In the genomic region with DNA sequence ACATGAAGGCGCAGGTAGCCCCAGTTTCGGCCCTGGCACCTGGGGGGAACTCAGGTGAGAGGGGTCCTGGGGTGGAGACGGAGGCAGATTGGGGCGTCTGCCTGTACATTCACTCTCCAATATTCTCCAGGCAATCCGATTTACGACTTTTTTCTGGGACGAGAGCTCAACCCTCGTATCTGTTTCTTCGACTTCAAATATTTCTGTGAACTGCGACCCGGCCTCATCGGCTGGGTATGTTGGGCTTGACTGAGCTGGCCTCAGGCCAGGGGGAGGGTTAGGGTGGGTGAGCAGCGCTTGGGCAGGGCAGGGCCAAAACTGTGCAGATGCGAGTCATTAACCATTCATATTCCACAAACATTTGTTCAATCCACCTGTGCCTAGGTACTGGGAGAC, we compare ENCODE assay signal across 9 cellular contexts. TPM values are rescaled to one million over a fixed set of nuclear protein-coding genes. Genes with fewer than 3 reads are reported as not detected.
DNase-seq lines count a peak whose midpoint lies in the region; ATAC-seq, FAIRE-seq and TF ChIP-seq lines count a peak whose summit lies in the region.
"Had no signal": no experiment of that assay in that cellular context is flagged by ENCODE, and none has a peak within 500 bp of the region (broad histone marks: within the 10 kb centered on the region; RNA-seq: fewer than 3 reads in every experiment).

No MANE protein-coding gene starts in this region.

- H3K9me3 Mint-ChIP-seq in activated naive CD8-positive, alpha-beta T cell (ENCODE audit: low read depth) = no peaks in the 10 kb centered on the region

- no peak for TF ChIP-seq EP300 in HepG2 (IDR thresholded peaks at IDR 0.05; ENCODE audit: low read depth in 2 of 2, low read length in 2 of 2)
- no peak for TF ChIP-seq EP300 in HepG2 (CRISPR knock-in tag; IDR thresholded peaks at IDR 0.05; ENCODE audit: borderline replicate concordance)

- POLR2A ChIA-PET in HepG2 (lab: Yijun Ruan, JAX) = interaction anchor here (0.7 to 5.0 kb wide), 8 partner anchors 9 to 259 kb away, joined by 3 to 86 read pairs (median 34); partner anchors contain the start of genes CAPN1, FAU, MRPL49 and SAC3D1

- intact Hi-C loops in heart right ventricle (cut with DNase I) = loop anchor here in 4 of 10 donors (5.0 to 10.0 kb wide), 4 partner anchors 69 to 339 kb away; partner anchors contain the start of genes ARL2 (in 1 of the 4), CAPN1 (in 1 of the 4) and SF1 (in 1 of the 4)
- intact Hi-C loops in left ventricle myocardium superior (cut with micrococcal nuclease) = no loop called here
- intact Hi-C loops in HepG2 (cut with micrococcal nuclease; ENCODE audit: unreplicated experiment) = loop anchor here (2.0 kb wide), 1 partner anchor 67 kb away; the partner anchor contains the start of gene CAPN1
- intact Hi-C loops in vagina (cut with DNase I) = no loop called here

- H3K27ac ChIP-seq in heart right ventricle (peak overlapping the region in 9 of 10 donors; percentile 61 to 84 (median 79)), HepG2 (ENCODE audit: extremely low read length, insufficient read depth, low read length) (peak overlapping the region; percentile 61), vagina (no peak overlapping the region)

- TF ChIP-seq CTCF in heart right ventricle (IDR thresholded peaks at IDR 0.05) = no peak
- TF ChIP-seq CTCF in HepG2 (CRISPR knock-in tag; IDR thresholded peaks at IDR 0.05) = no peak
- TF ChIP-seq CTCF in vagina (IDR thresholded peaks at IDR 0.05) = no peak

- peaks cover 2% of the 10 kb centered on the region for H3K36me3 Mint-ChIP-seq in activated naive CD8-positive, alpha-beta T cell

- ATAC-seq in heart right ventricle (no peak), left ventricle myocardium superior (no peak), HepG2 (no peak), GM19023 (IDR thresholded peaks at IDR 0.05; ENCODE audit: unreplicated experiment) (no peak), GM18873 (IDR thresholded peaks at IDR 0.05; ENCODE audit: low FRiP score, unreplicated experiment) (no peak)

- H3K4me1 Mint-ChIP-seq in activated naive CD8-positive, alpha-beta T cell (ENCODE audit: low read depth) = peaks cover 58% of the 10 kb centered on the region

- no peaks in the 10 kb centered on the region for H3K9me3 ChIP-seq in heart right ventricle
- H3K9me3 ChIP-seq in HepG2 (ENCODE audit: low read length) = no peaks in the 10 kb centered on the region
- H3K9me3 ChIP-seq in vagina = no peaks in the 10 kb centered on the region

- DNase-seq in heart right ventricle (no peak), left ventricle myocardium superior (no peak), HepG2 (ENCODE audit: low spot score) (no peak), vagina (ENCODE audit: extremely low spot score in 2 of 2) (no peak)
- no peak for DNase-seq in stimulated activated CD4-positive, alpha-beta T cell treated with anti-CD3 and anti-CD28 coated beads, Interleukin-4, amount 100 ng/mL, for 24 hours
- DNase-seq: NCI-H510A treated with DMSO at 0.1 percent for 48 hours had no signal

- no peak overlapping the region for H2AFZ ChIP-seq in HepG2 (ENCODE audit: low read length)

- H3K27me3 ChIP-seq in heart right ventricle = peaks cover 0 to 10% (median 0%) of the 10 kb centered on the region in 7 donors
- no peaks in the 10 kb centered on the region for H3K27me3 ChIP-seq in HepG2 (ENCODE audit: control insufficient read depth in 1 of 2, insufficient read depth in 2 of 2, low read length in 2 of 2)
- H3K27me3 ChIP-seq in vagina = no peaks in the 10 kb centered on the region

- H3K4me1 ChIP-seq in heart right ventricle = peaks cover 26 to 73% (median 58%) of the 10 kb centered on the region in 9 donors
- H3K4me1 ChIP-seq in HepG2 (ENCODE audit: insufficient read depth, low read length) = peaks cover 37% of the 10 kb centered on the region
- H3K4me1 ChIP-seq in vagina = peaks cover 60% of the 10 kb centered on the region

- TF ChIP-seq POLR2A in HepG2 (IDR thresholded peaks at IDR 0.05; ENCODE audit: insufficient read depth in 1 of 2, low read depth in 2 of 2, low read length in 2 of 2) = no peak; a peak in 1 of 4 replicates
- no peak for TF ChIP-seq POLR2A in vagina (IDR thresholded peaks at IDR 0.05)

- H3K27ac Mint-ChIP-seq in activated naive CD8-positive, alpha-beta T cell = peak overlapping the region; percentile 83

- no peaks in the 10 kb centered on the region for H4K20me1 ChIP-seq in HepG2 (ENCODE audit: insufficient read depth, low read length)

- TF ChIP-seq RAD21 in HepG2 (CRISPR knock-in tag; IDR thresholded peaks at IDR 0.05) = no peak

- peaks cover 10% of the 10 kb centered on the region for H3K79me2 ChIP-seq in HepG2 (ENCODE audit: insufficient read depth, low read length)

- no TSS peak for BruUV-seq in HepG2 (replicated peaks; lab: Mats Ljungman, UMichigan)

- WGBS in heart right ventricle, 2 donors = 11 to 15% methylated on average over 14 of the region's 14 CpGs
- WGBS in HepG2 (ENCODE audit: low lambda C conversion rate) = 28% methylated on average over 11 of the region's 14 CpGs

- H3K9ac ChIP-seq in HepG2 (ENCODE audit: insufficient read depth, low read depth, low read length) = peak overlapping the region; percentile 84

- H3K4me2 ChIP-seq in HepG2 (ENCODE audit: low read depth, low read length) = peak overlapping the region; percentile 96

- FAIRE-seq in HepG2 (lab: Jason Lieb, UNC) = no peak

- in situ Hi-C loops in HepG2 (cut with HindIII; ENCODE audit: extremely low pct_ligation_motif_present, low pct_unique_long_range_greater_than_20kb) = loop anchor here (5.0 kb wide), 1 partner anchor 69 kb away; the partner anchor contains the start of gene CAPN1

- H3K4me3 ChIP-seq in heart right ventricle = peak overlapping the region in 9 of 10 donors; percentile 38 to 75 (median 60)
- H3K4me3 ChIP-seq in HepG2 (replicated peaks in 1 of 3; ENCODE audit: insufficient read depth in 1 of 3, low read depth in 2 of 3, low read length in 3 of 3) = peak overlapping the region; percentile 65 to 98 (median 95)
- H3K4me3 ChIP-seq in vagina = peak overlapping the region; percentile 50 to 53

- CTCF ChIA-PET in HepG2 (lab: Yijun Ruan, JAX; ENCODE audit: low intra/inter-chr PET ratio, low total read pairs) = no interaction called here

- peak overlapping the region; percentile 83 for H3K4me3 Mint-ChIP-seq in activated naive CD8-positive, alpha-beta T cell

- H3K36me3 ChIP-seq in heart right ventricle (peaks cover 0 to 40% (median 20%) of the 10 kb centered on the region in 9 donors), HepG2 (replicated peaks in 1 of 2; ENCODE audit: control insufficient read depth in 1 of 2, insufficient read depth in 2 of 2, low read length in 2 of 2) (peaks cover 1 to 9% of the 10 kb centered on the region in 2 experiments; a peak in 4 of 5 replicates), vagina (peaks cover 0 to 11% of the 10 kb centered on the region in 2 donors)

- H3K27me3 Mint-ChIP-seq in activated naive CD8-positive, alpha-beta T cell = no peaks in the 10 kb centered on the region

RNA-seq across cellular contexts. Expression of gene TM7SF2, which starts 1.7 kb away (rescaled TPM):
- total RNA-seq in heart right ventricle (10 to 100 TPM; 38.1 to 87.8 (median 69.5) TPM), left ventricle myocardium superior (112 TPM), HepG2 (2016; rRNA removed; fragmentation: Illumina TruSeq; extraction: Trizol) (28.8 and 66.9 TPM in 2 replicates), vagina (37.6 TPM)
- polyA plus RNA-seq in heart right ventricle (10 to 100 TPM; 18.5 to 83.6 TPM), HepG2 (2011; rRNA removed) (56.0 and 75.6 TPM in 2 replicates)
- 49.5 and 66.5 TPM in 2 replicates for total RNA-seq in HepG2 (2016; cell fraction: cytosol; rRNA removed; fragmentation: Illumina TruSeq; extraction: Trizol; ENCODE audit: low read depth)
- total RNA-seq in HepG2 (2016; cell fraction: insoluble cytoplasmic fraction; rRNA removed; fragmentation: Illumina TruSeq; extraction: Trizol) = 29.7 and 70.5 TPM in 2 replicates
- 64.7 and 77.2 TPM in 2 replicates for total RNA-seq in HepG2 (2016; cell fraction: membrane; rRNA removed; fragmentation: Illumina TruSeq; extraction: Trizol)
- 57.7 and 67.5 TPM in 2 replicates for total RNA-seq in HepG2 (2016; cell fraction: nucleus; rRNA removed; fragmentation: Illumina TruSeq; extraction: Trizol)
- 60.6 and 76.1 TPM in 2 replicates for polyA plus RNA-seq in HepG2 (2011; cell fraction: cytosol; rRNA removed)
- 104 and 129 TPM in 2 replicates for polyA plus RNA-seq in HepG2 (2011; cell fraction: nucleus; rRNA removed)
- 25.8 and 43.4 TPM in 2 replicates for polyA plus RNA-seq in HepG2 (2012)
- polyA plus RNA-seq in HepG2 (2016; cell fraction: cytosol; fragmentation: Illumina TruSeq; extraction: Trizol; ENCODE audit: low read depth) = 66.7 and 89.2 TPM in 2 replicates
- 41.3 and 42.6 TPM in 2 replicates for polyA plus RNA-seq in HepG2 (2016; cell fraction: insoluble cytoplasmic fraction; fragmentation: Illumina TruSeq; extraction: Trizol; ENCODE audit: low read depth)
- polyA plus RNA-seq in HepG2 (2016; cell fraction: membrane; fragmentation: Illumina TruSeq; extraction: Trizol; ENCODE audit: low read depth) = 71.6 and 83.6 TPM in 2 replicates
- 137 and 142 TPM in 2 replicates for polyA plus RNA-seq in HepG2 (2016; cell fraction: nucleus; fragmentation: Illumina TruSeq; extraction: Trizol; ENCODE audit: insufficient read depth, low read depth)
- 18.1 and 162 TPM in 2 replicates for polyA minus RNA-seq in HepG2 (2011; rRNA and poly(A)+ RNA removed; ENCODE audit: low replicate concordance)
- polyA minus RNA-seq in HepG2 (2011; cell fraction: cytosol; rRNA and poly(A)+ RNA removed) = 25.1 and 27.4 TPM in 2 replicates
- 28.7 and 33.4 TPM in 2 replicates for polyA minus RNA-seq in HepG2 (2011; cell fraction: nucleus; rRNA and poly(A)+ RNA removed)

RNA-seq across cellular contexts. Expression of gene ZNHIT2, which starts 4.1 kb away (rescaled TPM):
- total RNA-seq in heart right ventricle = 1 to 10 TPM; 4.3 to 8.3 (median 6.5) TPM
- 10 to 100 TPM; 16.5 to 17.5 TPM for polyA plus RNA-seq in heart right ventricle
- total RNA-seq in left ventricle myocardium superior = 5.5 TPM
- total RNA-seq in HepG2 (2016; rRNA removed; fragmentation: Illumina TruSeq; extraction: Trizol) = 5.7 and 6.5 TPM in 2 replicates
- 2.9 and 4.3 TPM in 2 replicates for total RNA-seq in HepG2 (2016; cell fraction: cytosol; rRNA removed; fragmentation: Illumina TruSeq; extraction: Trizol; ENCODE audit: low read depth)
- total RNA-seq in HepG2 (2016; cell fraction: insoluble cytoplasmic fraction; rRNA removed; fragmentation: Illumina TruSeq; extraction: Trizol) = 5.4 and 6.3 TPM in 2 replicates
- total RNA-seq in HepG2 (2016; cell fraction: membrane; rRNA removed; fragmentation: Illumina TruSeq; extraction: Trizol) = 3.5 and 4.3 TPM in 2 replicates
- total RNA-seq in HepG2 (2016; cell fraction: nucleus; rRNA removed; fragmentation: Illumina TruSeq; extraction: Trizol) = 3.6 and 3.9 TPM in 2 replicates
- 1.1 TPM in 2 replicates for polyA plus RNA-seq in HepG2 (2011; rRNA removed)
- polyA plus RNA-seq in HepG2 (2011; cell fraction: cytosol; rRNA removed) = 0.86 and 2.0 TPM in 2 replicates
- polyA plus RNA-seq in HepG2 (2011; cell fraction: nucleus; rRNA removed) = 1.7 and 2.2 TPM in 2 replicates
- polyA plus RNA-seq in HepG2 (2012) = 1.6 and 2.5 TPM in 2 replicates
- polyA plus RNA-seq in HepG2 (2016; cell fraction: cytosol; fragmentation: Illumina TruSeq; extraction: Trizol; ENCODE audit: low read depth) = 3.0 and 3.1 TPM in 2 replicates
- polyA plus RNA-seq in HepG2 (2016; cell fraction: insoluble cytoplasmic fraction; fragmentation: Illumina TruSeq; extraction: Trizol; ENCODE audit: low read depth) = 4.0 and 4.7 TPM in 2 replicates
- polyA plus RNA-seq in HepG2 (2016; cell fraction: membrane; fragmentation: Illumina TruSeq; extraction: Trizol; ENCODE audit: low read depth) = 2.8 and 2.9 TPM in 2 replicates
- polyA plus RNA-seq in HepG2 (2016; cell fraction: nucleus; fragmentation: Illumina TruSeq; extraction: Trizol; ENCODE audit: insufficient read depth, low read depth) = 6.2 and 6.5 TPM in 2 replicates
- 3.0 and 5.8 TPM in 2 replicates for polyA minus RNA-seq in HepG2 (2011; rRNA and poly(A)+ RNA removed; ENCODE audit: low replicate concordance)
- 2.4 and 3.3 TPM in 2 replicates for polyA minus RNA-seq in HepG2 (2011; cell fraction: cytosol; rRNA and poly(A)+ RNA removed)
- 0.75 and 4.1 TPM in 2 replicates for polyA minus RNA-seq in HepG2 (2011; cell fraction: nucleus; rRNA and poly(A)+ RNA removed)
- total RNA-seq in vagina = 15.7 TPM

RNA-seq across cellular contexts. Expression of gene FAU, which starts 8.6 kb away (rescaled TPM):
- total RNA-seq in heart right ventricle (100 to 1,000 TPM; 536 to 674 (median 617) TPM), left ventricle myocardium superior (724 TPM), HepG2 (2016; rRNA removed; fragmentation: Illumina TruSeq; extraction: Trizol) (869 and 1,024 TPM in 2 replicates), vagina (1,228 TPM)
- polyA plus RNA-seq in heart right ventricle (1,000 to 10,000 TPM; 1,297 to 1,540 TPM), HepG2 (2011; rRNA removed) (374 and 392 TPM in 2 replicates)
- total RNA-seq in HepG2 (2016; cell fraction: cytosol; rRNA removed; fragmentation: Illumina TruSeq; extraction: Trizol; ENCODE audit: low read depth) = 647 and 670 TPM in 2 replicates
- total RNA-seq in HepG2 (2016; cell fraction: insoluble cytoplasmic fraction; rRNA removed; fragmentation: Illumina TruSeq; extraction: Trizol) = 906 and 1,117 TPM in 2 replicates
- total RNA-seq in HepG2 (2016; cell fraction: membrane; rRNA removed; fragmentation: Illumina TruSeq; extraction: Trizol) = 759 and 784 TPM in 2 replicates
- total RNA-seq in HepG2 (2016; cell fraction: nucleus; rRNA removed; fragmentation: Illumina TruSeq; extraction: Trizol) = 357 and 372 TPM in 2 replicates
- polyA plus RNA-seq in HepG2 (2011; cell fraction: cytosol; rRNA removed) = 479 and 733 TPM in 2 replicates
- polyA plus RNA-seq in HepG2 (2011; cell fraction: nucleus; rRNA removed) = 228 and 230 TPM in 2 replicates
- 713 and 760 TPM in 2 replicates for polyA plus RNA-seq in HepG2 (2012)
- polyA plus RNA-seq in HepG2 (2016; cell fraction: cytosol; fragmentation: Illumina TruSeq; extraction: Trizol; ENCODE audit: low read depth) = 645 and 677 TPM in 2 replicates
- 876 and 937 TPM in 2 replicates for polyA plus RNA-seq in HepG2 (2016; cell fraction: insoluble cytoplasmic fraction; fragmentation: Illumina TruSeq; extraction: Trizol; ENCODE audit: low read depth)
- 684 and 723 TPM in 2 replicates for polyA plus RNA-seq in HepG2 (2016; cell fraction: membrane; fragmentation: Illumina TruSeq; extraction: Trizol; ENCODE audit: low read depth)
- 488 and 523 TPM in 2 replicates for polyA plus RNA-seq in HepG2 (2016; cell fraction: nucleus; fragmentation: Illumina TruSeq; extraction: Trizol; ENCODE audit: insufficient read depth, low read depth)
- polyA minus RNA-seq in HepG2 (2011; rRNA and poly(A)+ RNA removed; ENCODE audit: low replicate concordance) = 284 and 286 TPM in 2 replicates
- 148 and 154 TPM in 2 replicates for polyA minus RNA-seq in HepG2 (2011; cell fraction: cytosol; rRNA and poly(A)+ RNA removed)
- 68.0 and 81.7 TPM in 2 replicates for polyA minus RNA-seq in HepG2 (2011; cell fraction: nucleus; rRNA and poly(A)+ RNA removed)

RNA-seq across cellular contexts. Expression of gene MRPL49, which starts 8.8 kb away (rescaled TPM):
- total RNA-seq in heart right ventricle (10 to 100 TPM; 33.8 to 44.8 (median 39.9) TPM), left ventricle myocardium superior (33.7 TPM), HepG2 (2016; rRNA removed; fragmentation: Illumina TruSeq; extraction: Trizol) (53.3 and 63.2 TPM in 2 replicates), vagina (43.5 TPM)
- polyA plus RNA-seq in heart right ventricle (10 to 100 TPM in 1 of 2 donors, 1 to 10 TPM in 1; 6.4 to 39.0 TPM), HepG2 (2011; rRNA removed) (39.2 and 41.4 TPM in 2 replicates)
- total RNA-seq in HepG2 (2016; cell fraction: cytosol; rRNA removed; fragmentation: Illumina TruSeq; extraction: Trizol; ENCODE audit: low read depth) = 9.5 and 10.0 TPM in 2 replicates
- total RNA-seq in HepG2 (2016; cell fraction: insoluble cytoplasmic fraction; rRNA removed; fragmentation: Illumina TruSeq; extraction: Trizol) = 54.6 and 65.9 TPM in 2 replicates
- 26.1 and 26.5 TPM in 2 replicates for total RNA-seq in HepG2 (2016; cell fraction: membrane; rRNA removed; fragmentation: Illumina TruSeq; extraction: Trizol)
- total RNA-seq in HepG2 (2016; cell fraction: nucleus; rRNA removed; fragmentation: Illumina TruSeq; extraction: Trizol) = 17.5 and 18.4 TPM in 2 replicates
- 45.2 and 53.6 TPM in 2 replicates for polyA plus RNA-seq in HepG2 (2011; cell fraction: cytosol; rRNA removed)
- polyA plus RNA-seq in HepG2 (2011; cell fraction: nucleus; rRNA removed) = 10.1 and 14.8 TPM in 2 replicates
- 19.0 and 22.8 TPM in 2 replicates for polyA plus RNA-seq in HepG2 (2012)
- polyA plus RNA-seq in HepG2 (2016; cell fraction: cytosol; fragmentation: Illumina TruSeq; extraction: Trizol; ENCODE audit: low read depth) = 7.7 TPM in 2 replicates
- polyA plus RNA-seq in HepG2 (2016; cell fraction: insoluble cytoplasmic fraction; fragmentation: Illumina TruSeq; extraction: Trizol; ENCODE audit: low read depth) = 66.0 and 68.9 TPM in 2 replicates
- polyA plus RNA-seq in HepG2 (2016; cell fraction: membrane; fragmentation: Illumina TruSeq; extraction: Trizol; ENCODE audit: low read depth) = 17.1 and 17.2 TPM in 2 replicates
- polyA plus RNA-seq in HepG2 (2016; cell fraction: nucleus; fragmentation: Illumina TruSeq; extraction: Trizol; ENCODE audit: insufficient read depth, low read depth) = 27.1 and 27.9 TPM in 2 replicates
- polyA minus RNA-seq in HepG2 (2011; rRNA and poly(A)+ RNA removed; ENCODE audit: low replicate concordance) = 32.3 and 86.6 TPM in 2 replicates
- 14.0 and 16.4 TPM in 2 replicates for polyA minus RNA-seq in HepG2 (2011; cell fraction: cytosol; rRNA and poly(A)+ RNA removed)
- 11.6 and 13.6 TPM in 2 replicates for polyA minus RNA-seq in HepG2 (2011; cell fraction: nucleus; rRNA and poly(A)+ RNA removed)

RNA-seq across cellular contexts. Expression of gene VPS51, which starts 17.3 kb away (rescaled TPM):
- total RNA-seq in heart right ventricle = 100 to 1,000 TPM in 6 of 10 donors, 10 to 100 TPM in 4; 79.2 to 123 (median 100) TPM
- polyA plus RNA-seq in heart right ventricle = 100 to 1,000 TPM in 1 of 2 donors, 10 to 100 TPM in 1; 85.2 to 102 TPM
- total RNA-seq in left ventricle myocardium superior = 84.8 TPM
- total RNA-seq in HepG2 (2016; rRNA removed; fragmentation: Illumina TruSeq; extraction: Trizol) = 57.4 and 76.3 TPM in 2 replicates
- 19.9 and 21.8 TPM in 2 replicates for total RNA-seq in HepG2 (2016; cell fraction: cytosol; rRNA removed; fragmentation: Illumina TruSeq; extraction: Trizol; ENCODE audit: low read depth)
- 57.9 and 73.3 TPM in 2 replicates for total RNA-seq in HepG2 (2016; cell fraction: insoluble cytoplasmic fraction; rRNA removed; fragmentation: Illumina TruSeq; extraction: Trizol)
- total RNA-seq in HepG2 (2016; cell fraction: membrane; rRNA removed; fragmentation: Illumina TruSeq; extraction: Trizol) = 41.6 and 45.8 TPM in 2 replicates
- total RNA-seq in HepG2 (2016; cell fraction: nucleus; rRNA removed; fragmentation: Illumina TruSeq; extraction: Trizol) = 39.3 and 42.6 TPM in 2 replicates
- polyA plus RNA-seq in HepG2 (2011; rRNA removed) = 90.6 and 104 TPM in 2 replicates
- polyA plus RNA-seq in HepG2 (2011; cell fraction: cytosol; rRNA removed) = 71.6 and 122 TPM in 2 replicates
- 109 and 133 TPM in 2 replicates for polyA plus RNA-seq in HepG2 (2011; cell fraction: nucleus; rRNA removed)
- polyA plus RNA-seq in HepG2 (2012) = 63.3 and 65.8 TPM in 2 replicates
- 10.5 and 13.0 TPM in 2 replicates for polyA plus RNA-seq in HepG2 (2016; cell fraction: cytosol; fragmentation: Illumina TruSeq; extraction: Trizol; ENCODE audit: low read depth)
- polyA plus RNA-seq in HepG2 (2016; cell fraction: insoluble cytoplasmic fraction; fragmentation: Illumina TruSeq; extraction: Trizol; ENCODE audit: low read depth) = 57.3 and 57.6 TPM in 2 replicates
- 31.4 and 34.7 TPM in 2 replicates for polyA plus RNA-seq in HepG2 (2016; cell fraction: membrane; fragmentation: Illumina TruSeq; extraction: Trizol; ENCODE audit: low read depth)
- 69.3 and 82.4 TPM in 2 replicates for polyA plus RNA-seq in HepG2 (2016; cell fraction: nucleus; fragmentation: Illumina TruSeq; extraction: Trizol; ENCODE audit: insufficient read depth, low read depth)
- polyA minus RNA-seq in HepG2 (2011; rRNA and poly(A)+ RNA removed; ENCODE audit: low replicate concordance) = 231 and 328 TPM in 2 replicates
- 114 and 132 TPM in 2 replicates for polyA minus RNA-seq in HepG2 (2011; cell fraction: cytosol; rRNA and poly(A)+ RNA removed)
- polyA minus RNA-seq in HepG2 (2011; cell fraction: nucleus; rRNA and poly(A)+ RNA removed) = 53.6 and 55.8 TPM in 2 replicates
- 191 TPM for total RNA-seq in vagina
